Comparison of ENCODE assay signal across 12 cellular contexts in the genomic region with DNA sequence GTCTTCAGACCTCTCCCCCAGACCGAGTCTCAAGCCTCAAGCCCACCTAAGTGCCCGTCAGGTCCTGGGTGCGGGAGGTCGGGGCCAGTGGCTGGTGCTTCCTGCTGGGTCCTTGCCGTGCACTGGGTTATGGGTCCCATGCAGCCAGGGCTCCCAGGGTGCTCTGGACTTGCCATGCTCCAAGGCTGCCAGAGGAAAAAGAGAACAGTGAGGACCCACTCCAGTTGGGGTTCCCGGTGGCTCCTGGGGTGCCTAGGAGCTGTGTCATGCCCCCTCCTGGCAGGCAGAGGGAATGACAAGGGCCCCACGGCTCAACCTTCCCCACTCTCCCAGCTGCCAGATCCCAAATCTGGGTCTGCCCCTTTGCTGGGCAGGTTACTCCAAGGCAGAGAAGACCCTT. TPM values are rescaled to one million over a fixed set of nuclear protein-coding genes. Genes with fewer than 3 reads are reported as not detected.
DNase-seq lines count a peak whose midpoint lies in the region; ATAC-seq, FAIRE-seq and TF ChIP-seq lines count a peak whose summit lies in the region.
"Had no signal": no experiment of that assay in that cellular context is flagged by ENCODE, and none has a peak within 500 bp of the region (broad histone marks: within the 10 kb centered on the region; RNA-seq: fewer than 3 reads in every experiment).

No MANE protein-coding gene starts in this region.

- intact Hi-C loops in PC-3 (cut with micrococcal nuclease) (no loop called here), esophagus squamous epithelium (cut with DNase I) (no loop called here)

- H3K36me3 ChIP-seq in PC-3 (ENCODE audit: low read depth, low read length) (no peaks in the 10 kb centered on the region), esophagus squamous epithelium (peaks cover 0 to 24% (median 0%) of the 10 kb centered on the region in 3 donors)

- no peak overlapping the region for H3K4me2 ChIP-seq in PC-3 (ENCODE audit: low read length)

- H4K20me1 ChIP-seq in PC-3 (ENCODE audit: low read length) = no peaks in the 10 kb centered on the region

- H3K36me3 Mint-ChIP-seq in activated naive CD4-positive, alpha-beta T cell treated with anti-CD3 and anti-CD28 coated beads, Interleukin-2, amount 50 U/mL, for 24 hours = peaks cover 23% of the 10 kb centered on the region
- peaks cover 67% of the 10 kb centered on the region for H3K36me3 Mint-ChIP-seq in stimulated activated memory B cell treated with anti-CD40 and anti-IgM and Interleukin-4, amounts not matched to agents 10 μg/mL and 1 μg/mL and 100 μg/mL, for 72 hours

- no peak for DNase-seq in activated naive CD4-positive, alpha-beta T cell treated with Interleukin-2 at 50 U/mL for 16 hours
- DNase-seq in PC-3 (no peak), esophagus squamous epithelium (lab: John Stamatoyannopoulos, UW) (no peak), middle frontal gyrus (ENCODE audit: extremely low spot score, low spot score) (no peak), COLO668 (lab: John Stamatoyannopoulos, UW; ENCODE audit: unreplicated experiment) (no peak), H54 (ENCODE audit: insufficient read length, low spot score) (no peak)
- DNase-seq: anterior cingulate cortex, DMS153, NCI-H1105 treated with DMSO at 0.1 percent for 48 hours had no signal

- no peak overlapping the region for H3K4me3 Mint-ChIP-seq in activated naive CD4-positive, alpha-beta T cell treated with anti-CD3 and anti-CD28 coated beads, Interleukin-2, amount 50 U/mL, for 24 hours
- H3K4me3 Mint-ChIP-seq in stimulated activated memory B cell treated with anti-CD40 and anti-IgM and Interleukin-4, amounts not matched to agents 10 μg/mL and 1 μg/mL and 100 μg/mL, for 72 hours = no peak overlapping the region

- BruUV-seq in PC-3 (replicated peaks; lab: Mats Ljungman, UMichigan) = no TSS peak

- ATAC-seq in PC-3 = no peak
- ATAC-seq in stimulated activated memory B cell treated with anti-CD40 and anti-IgM and Interleukin-4, amounts not matched to agents 10 μg/mL and 1 μg/mL and 100 μg/mL, for 72 hours = no peak

- no peak overlapping the region for H3K27ac ChIP-seq in PC-3 (ENCODE audit: low read length)
- H3K27ac ChIP-seq in esophagus squamous epithelium = no peak overlapping the region
- H3K27ac ChIP-seq: SK-N-MC had no signal

- H3K9me2 ChIP-seq in PC-3 (replicated peaks; ENCODE audit: low read length) = no peaks in the 10 kb centered on the region

- H3K27me3 ChIP-seq in PC-3 (ENCODE audit: low read length) (no peaks in the 10 kb centered on the region), esophagus squamous epithelium (peaks cover 0 to 5% (median 0%) of the 10 kb centered on the region in 4 donors)

- TF ChIP-seq CTCF in PC-3 (conservative IDR thresholded peaks at IDR 0.05; ENCODE audit: low read depth, low read length) (peak; percentile 39; the same call in 1 of the 2 replicates), esophagus squamous epithelium (IDR thresholded peaks at IDR 0.05) (peak in 5 of 6 experiments; percentile 8 to 60 (median 38))

- POLR2A ChIA-PET in PC-3 (lab: Charles Lee; ENCODE audit: unreplicated experiment) = no interaction called here

- H3K4me1 ChIP-seq in PC-3 (ENCODE audit: insufficient read depth, low read length) = no peaks in the 10 kb centered on the region
- peaks cover 0 to 29% (median 6%) of the 10 kb centered on the region in 3 donors for H3K4me1 ChIP-seq in esophagus squamous epithelium

- H3K79me2 ChIP-seq in PC-3 (ENCODE audit: low read length) = no peaks in the 10 kb centered on the region

- no peak overlapping the region for H3K9ac ChIP-seq in PC-3 (ENCODE audit: low read length)

- H3K9me3 ChIP-seq in PC-3 (ENCODE audit: low read length) (no peaks in the 10 kb centered on the region), esophagus squamous epithelium (peaks cover 0 to 17% (median 10%) of the 10 kb centered on the region in 3 donors)

- TF ChIP-seq POLR2A in esophagus squamous epithelium (IDR thresholded peaks at IDR 0.05) (no peak), H54 (IDR thresholded peaks at IDR 0.05; ENCODE audit: low read depth, low read length) (no peak)

- FAIRE-seq in H54 (lab: Jason Lieb, UNC) = no peak

- H3K27ac Mint-ChIP-seq in activated naive CD4-positive, alpha-beta T cell treated with anti-CD3 and anti-CD28 coated beads, Interleukin-2, amount 50 U/mL, for 24 hours = peak overlapping the region; percentile 92
- peak overlapping the region; percentile 92 for H3K27ac Mint-ChIP-seq in stimulated activated memory B cell treated with anti-CD40 and anti-IgM and Interleukin-4, amounts not matched to agents 10 μg/mL and 1 μg/mL and 100 μg/mL, for 72 hours

- peaks cover 52% of the 10 kb centered on the region for H3K4me1 Mint-ChIP-seq in activated naive CD4-positive, alpha-beta T cell treated with anti-CD3 and anti-CD28 coated beads, Interleukin-2, amount 50 U/mL, for 24 hours
- H3K4me1 Mint-ChIP-seq in stimulated activated memory B cell treated with anti-CD40 and anti-IgM and Interleukin-4, amounts not matched to agents 10 μg/mL and 1 μg/mL and 100 μg/mL, for 72 hours = peaks cover 45% of the 10 kb centered on the region

- CTCF ChIA-PET in PC-3 (lab: Charles Lee) = no interaction called here

- H3K9me3 Mint-ChIP-seq in activated naive CD4-positive, alpha-beta T cell treated with anti-CD3 and anti-CD28 coated beads, Interleukin-2, amount 50 U/mL, for 24 hours = no peaks in the 10 kb centered on the region
- peaks cover 8% of the 10 kb centered on the region for H3K9me3 Mint-ChIP-seq in stimulated activated memory B cell treated with anti-CD40 and anti-IgM and Interleukin-4, amounts not matched to agents 10 μg/mL and 1 μg/mL and 100 μg/mL, for 72 hours

- H3F3A ChIP-seq in PC-3 (ENCODE audit: low read length, unreplicated experiment) = no peaks in the 10 kb centered on the region

- H2AFZ ChIP-seq in PC-3 (ENCODE audit: low read length) = no peak overlapping the region

- 62 to 82% methylated on average over 3 to 6 of the region's 7 CpGs for WGBS in esophagus squamous epithelium, 2 donors

- no peaks in the 10 kb centered on the region for H3K27me3 Mint-ChIP-seq in activated naive CD4-positive, alpha-beta T cell treated with anti-CD3 and anti-CD28 coated beads, Interleukin-2, amount 50 U/mL, for 24 hours
- H3K27me3 Mint-ChIP-seq in stimulated activated memory B cell treated with anti-CD40 and anti-IgM and Interleukin-4, amounts not matched to agents 10 μg/mL and 1 μg/mL and 100 μg/mL, for 72 hours = no peaks in the 10 kb centered on the region

- H3K4me3 ChIP-seq in PC-3 (ENCODE audit: low read length) = no peak overlapping the region
- no peak overlapping the region for H3K4me3 ChIP-seq in esophagus squamous epithelium
- H3K4me3 ChIP-seq: SK-N-MC had no signal

RNA-seq across cellular contexts. Expression of a gene that starts 3.8 kb away (rescaled TPM):
- total RNA-seq in PC-3 (2014; rRNA removed) (not detected in 2 replicates), esophagus squamous epithelium (1 to 10 TPM in 2 of 4 donors, under 1 TPM in 2; 0.38 to 2.9 (median 1.7) TPM)

RNA-seq across cellular contexts. Expression of a gene that starts 16.1 kb away (rescaled TPM):
- total RNA-seq in PC-3 (2014; rRNA removed) = 0.07 TPM in 1 of 2 replicates, not detected in the other
- total RNA-seq in esophagus squamous epithelium = 10 to 100 TPM; 10.5 to 28.1 (median 21.6) TPM

Comparison
In these comparisons a context has a peak if more than half of its experiments do, and no peak if none do; other contexts are left out.
1. RNA of a gene that starts 16.1 kb away (total RNA-seq): 10.5 to 28.1 TPM in esophagus squamous epithelium; 0.07 TPM in PC-3; every median in the first group is over 10 times any median in the second.